Comparison of ENCODE assay signal across 9 cellular contexts in genomic region chr22:44496844-44497217, GRCh38. TPM values are rescaled to one million over a fixed set of nuclear protein-coding genes. Genes with fewer than 3 reads are reported as not detected.
DNase-seq lines count a peak whose midpoint lies in the region; ATAC-seq and TF ChIP-seq lines count a peak whose summit lies in the region.
"Had no signal": no experiment of that assay in that cellular context is flagged by ENCODE, and none has a peak within 500 bp of the region (broad histone marks: within the 10 kb centered on the region; RNA-seq: fewer than 3 reads in every experiment).

No MANE protein-coding gene starts in this region.

- H3K9me2 ChIP-seq in hepatocyte (replicated peaks; ENCODE audit: insufficient read depth) = no peaks in the 10 kb centered on the region

- WGBS in hepatocyte (ENCODE audit: low lambda C conversion rate, missing lambda C conversion rate) = 97% methylated on average over 21 of the region's 22 CpGs

- ATAC-seq in activated CD8-positive, alpha-beta T cell treated with anti-CD3 and anti-CD28 coated beads, Interleukin-2, amount 10 ng/mL, durations not matched to agents 7 days and 5 days = no peak
- ATAC-seq in stimulated activated naive B cell treated with anti-CD40 and anti-IgM and Interleukin-4, amounts not matched to agents 10 μg/mL and 1 μg/mL and 100 μg/mL, for 72 hours (replicated peaks) = no peak

- H3K9me3 ChIP-seq in hepatocyte (ENCODE audit: low read depth) (no peaks in the 10 kb centered on the region), HAP-1 (0 out of 2 replicates have a peak, but pooled peaks cover 2% of the 10 kb centered on the region)

- H3K27me3 ChIP-seq in hepatocyte (no peaks in the 10 kb centered on the region), HAP-1 (ENCODE audit: low read depth) (no peaks in the 10 kb centered on the region)

- POLR2A ChIA-PET in activated CD8-positive, alpha-beta T cell treated with anti-CD3 and anti-CD28 coated beads, Interleukin-2, amount 10 ng/mL, durations not matched to agents 7 days and 5 days (lab: Charles Lee) = interaction anchor here (0.9 to 1.2 kb wide), 2 partner anchors 10 to 11 kb away, joined by 3 read pairs; no protein-coding TSS in a partner anchor

- H4K20me1 ChIP-seq in hepatocyte (ENCODE audit: insufficient read depth, poor library complexity, severe bottlenecking) = no peaks in the 10 kb centered on the region

- H3K4me3 Mint-ChIP-seq in activated CD8-positive, alpha-beta T cell treated with anti-CD3 and anti-CD28 coated beads, Interleukin-2, amount 10 ng/mL, durations not matched to agents 7 days and 5 days = peak overlapping the region; percentile 50
- H3K4me3 Mint-ChIP-seq in stimulated activated naive B cell treated with anti-CD40 and anti-IgM and Interleukin-4, amounts not matched to agents 10 μg/mL and 1 μg/mL and 100 μg/mL, for 72 hours = peak overlapping the region; percentile 83 to 91

- H3K27me3 Mint-ChIP-seq in activated CD8-positive, alpha-beta T cell treated with anti-CD3 and anti-CD28 coated beads, Interleukin-2, amount 10 ng/mL, durations not matched to agents 7 days and 5 days (ENCODE audit: low read depth) = no peaks in the 10 kb centered on the region
- H3K27me3 Mint-ChIP-seq in stimulated activated naive B cell treated with anti-CD40 and anti-IgM and Interleukin-4, amounts not matched to agents 10 μg/mL and 1 μg/mL and 100 μg/mL, for 72 hours = peaks cover 5 to 9% of the 10 kb centered on the region in 2 donors

- H3K4me3 ChIP-seq in hepatocyte (no peak overlapping the region), HAP-1 (no peak overlapping the region)

- H3K36me3 ChIP-seq in hepatocyte (replicated peaks; ENCODE audit: insufficient read depth, low read depth) = no peaks in the 10 kb centered on the region
- H3K36me3 ChIP-seq in HAP-1 (replicated peaks) = no peaks in the 10 kb centered on the region; the same call in 1 of the 2 replicates

- H2AFZ ChIP-seq in hepatocyte = no peak overlapping the region

- peaks cover 36% of the 10 kb centered on the region for H3K79me2 ChIP-seq in hepatocyte

- H3K4me1 ChIP-seq in hepatocyte (ENCODE audit: insufficient read depth) (peaks cover 12% of the 10 kb centered on the region), HAP-1 (0 out of 2 replicates have a peak, but pooled peaks cover 2% of the 10 kb centered on the region)

- CTCF ChIA-PET in activated CD8-positive, alpha-beta T cell treated with anti-CD3 and anti-CD28 coated beads, Interleukin-2, amount 10 ng/mL, durations not matched to agents 7 days and 5 days (lab: Charles Lee) = no interaction called here

- H3K36me3 Mint-ChIP-seq in activated CD8-positive, alpha-beta T cell treated with anti-CD3 and anti-CD28 coated beads, Interleukin-2, amount 10 ng/mL, durations not matched to agents 7 days and 5 days (ENCODE audit: low read depth) = peaks cover 9% of the 10 kb centered on the region
- H3K36me3 Mint-ChIP-seq in stimulated activated naive B cell treated with anti-CD40 and anti-IgM and Interleukin-4, amounts not matched to agents 10 μg/mL and 1 μg/mL and 100 μg/mL, for 72 hours = peaks cover 13 to 27% of the 10 kb centered on the region in 2 donors

- peaks cover 7% of the 10 kb centered on the region for H3K9me3 Mint-ChIP-seq in activated CD8-positive, alpha-beta T cell treated with anti-CD3 and anti-CD28 coated beads, Interleukin-2, amount 10 ng/mL, durations not matched to agents 7 days and 5 days (ENCODE audit: insufficient read depth)
- H3K9me3 Mint-ChIP-seq in stimulated activated naive B cell treated with anti-CD40 and anti-IgM and Interleukin-4, amounts not matched to agents 10 μg/mL and 1 μg/mL and 100 μg/mL, for 72 hours = peaks cover 5 to 11% of the 10 kb centered on the region in 2 donors

- TF ChIP-seq CTCF in hepatocyte (IDR thresholded peaks at IDR 0.05; ENCODE audit: poor library complexity) = no peak

- DNase-seq in activated CD8-positive, alpha-beta memory T cell treated with anti-CD3 and anti-CD28 coated beads, Interleukin-2, amount 50 U/mL, for 48 hours = peak; percentile 49
- no peak for DNase-seq in activated CD8-positive, alpha-beta memory T cell treated with anti-CD3 and anti-CD28 coated beads, Interleukin-2, amount 50 U/mL, for 4 hours
- no peak for DNase-seq in activated CD8-positive, alpha-beta T cell treated with anti-CD3 and anti-CD28 coated beads, Interleukin-2, amount 10 ng/mL, durations not matched to agents 7 days and 5 days
- DNase-seq in hepatocyte (ENCODE audit: low spot score) = no peak
- DNase-seq in stimulated activated naive B cell treated with anti-CD40 and anti-IgM and Interleukin-4, amounts not matched to agents 10 μg/mL and 1 μg/mL and 100 μg/mL, for 72 hours = no peak
- no peak for DNase-seq in central memory CD4-positive, alpha-beta T cell
- no peak for DNase-seq in HAP-1 (ENCODE audit: low spot score in 2 of 2)
- no peak for DNase-seq in HuH-7 (ENCODE audit: low spot score)
- DNase-seq: MV-4-11 had no signal

- in situ Hi-C loops in HAP-1 (cut with MboI; ENCODE audit: low sequenced_read_pairs) = no loop called here

- no peak overlapping the region for H3K27ac Mint-ChIP-seq in activated CD8-positive, alpha-beta T cell treated with anti-CD3 and anti-CD28 coated beads, Interleukin-2, amount 10 ng/mL, durations not matched to agents 7 days and 5 days
- no peak overlapping the region for H3K27ac Mint-ChIP-seq in stimulated activated naive B cell treated with anti-CD40 and anti-IgM and Interleukin-4, amounts not matched to agents 10 μg/mL and 1 μg/mL and 100 μg/mL, for 72 hours

- H3K4me1 Mint-ChIP-seq in activated CD8-positive, alpha-beta T cell treated with anti-CD3 and anti-CD28 coated beads, Interleukin-2, amount 10 ng/mL, durations not matched to agents 7 days and 5 days (ENCODE audit: low read depth) = peaks cover 19% of the 10 kb centered on the region
- H3K4me1 Mint-ChIP-seq in stimulated activated naive B cell treated with anti-CD40 and anti-IgM and Interleukin-4, amounts not matched to agents 10 μg/mL and 1 μg/mL and 100 μg/mL, for 72 hours = peaks cover 6 to 10% of the 10 kb centered on the region in 2 donors

- H3K27ac ChIP-seq in hepatocyte = no peak overlapping the region

- H3K4me2 ChIP-seq in hepatocyte = peak overlapping the region; percentile 97

RNA-seq across cellular contexts. Expression of gene RTL6, which starts 1.2 kb away (rescaled TPM):
- total RNA-seq in activated CD8-positive, alpha-beta T cell treated with anti-CD3 and anti-CD28 coated beads, Interleukin-2, amount 10 ng/mL, durations not matched to agents 7 days and 5 days = 1 to 10 TPM; 6.8 to 7.3 TPM
- total RNA-seq in hepatocyte = 20.6 and 23.4 TPM in 2 replicates
- 13.0 and 15.3 TPM in 2 replicates for polyA plus RNA-seq in hepatocyte
